In genomic region chr2:134132487-134132857, GRCh38 we compare ENCODE assay signal across 14 cellular contexts.
DNase-seq lines count a peak whose midpoint lies in the region; ATAC-seq, FAIRE-seq and TF ChIP-seq lines count a peak whose summit lies in the region.
"Had no signal": no experiment of that assay in that cellular context is flagged by ENCODE, and none has a peak within 500 bp of the region (broad histone marks: within the 10 kb centered on the region; RNA-seq: fewer than 3 reads in every experiment).

No MANE protein-coding gene starts in this region.

- H3F3A ChIP-seq in MM.1S (ENCODE audit: insufficient read depth, low read length), result peaks cover 13% of the 10 kb centered on the region

- SMC1A ChIA-PET in GM12878 (lab: Charles Lee; ENCODE audit: uncharacterized antibody, unreplicated experiment), result interaction anchor here (1.0 kb wide), 1 partner anchor 14 kb away, joined by 3 read pairs; no protein-coding TSS in a partner anchor

- H3K4me1 ChIP-seq in DND-41 (ENCODE audit: insufficient read depth, low read length), result no peaks in the 10 kb centered on the region
- peaks cover 60% of the 10 kb centered on the region for H3K4me1 ChIP-seq in MM.1S (ENCODE audit: low read length)
- H3K4me1 ChIP-seq in GM12878 (ENCODE audit: control insufficient read depth, insufficient read depth, low read length), result peaks cover 24% of the 10 kb centered on the region
- H3K4me1 ChIP-seq in liver (ENCODE audit: control insufficient read depth in 4 of 4, insufficient read depth in 4 of 4, low read length in 3 of 4), result peaks cover 0 to 20% (median 6%) of the 10 kb centered on the region in 4 donors
- H3K4me1 ChIP-seq in Karpas-422 (ENCODE audit: low read length), result peaks cover 3% of the 10 kb centered on the region; the same call in 1 of the 2 replicates

- H3K9me2 ChIP-seq in MM.1S (replicated peaks; ENCODE audit: insufficient read depth, low read length) (no peaks in the 10 kb centered on the region), Karpas-422 (replicated peaks; ENCODE audit: insufficient read depth, low read length) (no peaks in the 10 kb centered on the region)

- TF ChIP-seq EP300 in GM12878 (IDR thresholded peaks at IDR 0.05; ENCODE audit: borderline replicate concordance in 1 of 2, control insufficient read depth in 1 of 2, low read depth in 2 of 2, low read length in 2 of 2), result no peak

- DNase-seq in DND-41 (no peak), MM.1S (no peak), GM12878 (ENCODE audit: low read depth, low spot score) (no peak), Karpas-422 (no peak)
- DNase-seq: COR-L47, GOT3, NCI-H1436, NCI-H226, NCI-H526 had no signal

- FAIRE-seq in GM12878 (lab: Jason Lieb, UNC), result no peak

- peaks cover 92% of the 10 kb centered on the region for H3K79me2 ChIP-seq in DND-41 (ENCODE audit: insufficient read depth, low read length)
- peaks cover 99% of the 10 kb centered on the region for H3K79me2 ChIP-seq in MM.1S (ENCODE audit: low read length)
- H3K79me2 ChIP-seq in GM12878 (ENCODE audit: control insufficient read depth, insufficient read depth, low read length), result peaks cover 86% of the 10 kb centered on the region
- H3K79me2 ChIP-seq in Karpas-422 (ENCODE audit: low read length), result no peaks in the 10 kb centered on the region

- H3K9me3 ChIP-seq in DND-41 (ENCODE audit: insufficient read depth, low read length, severe bottlenecking) (no peaks in the 10 kb centered on the region), MM.1S (replicated peaks; ENCODE audit: insufficient read depth, low read length) (no peaks in the 10 kb centered on the region), GM12878 (replicated peaks; ENCODE audit: control insufficient read depth, insufficient read depth, low read length) (no peaks in the 10 kb centered on the region; the same call in 2 of the 3 replicates), liver (ENCODE audit: control insufficient read depth in 4 of 4, low read length in 3 of 4) (no peaks in the 10 kb centered on the region), Karpas-422 (ENCODE audit: low read length) (no peaks in the 10 kb centered on the region)

- TF ChIP-seq RAD21 in GM12878 (IDR thresholded peaks at IDR 0.05; ENCODE audit: insufficient read depth, low read depth, low read length), result no peak
- TF ChIP-seq RAD21 in liver (IDR thresholded peaks at IDR 0.05), result no peak

- intact Hi-C loops in GM12878 (cut with micrococcal nuclease; ENCODE audit: unreplicated experiment), result no loop called here

- H3K36me3 ChIP-seq in DND-41 (ENCODE audit: insufficient read depth, low read length) (peaks cover 9% of the 10 kb centered on the region; the same call in 1 of the 2 replicates), MM.1S (replicated peaks; ENCODE audit: insufficient read depth, low read length) (no peaks in the 10 kb centered on the region), GM12878 (ENCODE audit: control insufficient read depth in 2 of 2, insufficient read depth in 2 of 2, low read length in 1 of 2) (peaks cover 2 to 14% of the 10 kb centered on the region in 2 experiments; a peak in 3 of 4 replicates), liver (ENCODE audit: control insufficient read depth in 4 of 4, insufficient read depth in 3 of 4, low read depth in 1 of 4, low read length in 3 of 4) (no peaks in the 10 kb centered on the region), Karpas-422 (ENCODE audit: insufficient read depth, low read length) (no peaks in the 10 kb centered on the region)

- TF ChIP-seq POLR2A in GM12878 (IDR thresholded peaks at IDR 0.05; ENCODE audit: low read depth, low read length), result no peak

- in situ Hi-C loops in GM12878 (cut with MboI), result no loop called here

- 96% methylated on average over 3 of the region's 3 CpGs for WGBS in GM12878 (ENCODE audit: insufficient coverage, insufficient replicate concordance, low lambda C conversion rate, missing lambda C conversion rate)
- WGBS in liver, result 39% methylated on average over 3 of the region's 3 CpGs

- H3K4me2 ChIP-seq in DND-41 (ENCODE audit: insufficient read depth, low read length), result no peak overlapping the region
- 0 out of 2 replicates have a peak overlapping the region, but pooled peaks have one; percentile 8 for H3K4me2 ChIP-seq in MM.1S (ENCODE audit: low read depth, low read length)
- H3K4me2 ChIP-seq in GM12878 (ENCODE audit: control insufficient read depth, insufficient read depth), result no peak overlapping the region
- no peak overlapping the region for H3K4me2 ChIP-seq in Karpas-422 (ENCODE audit: low read depth, low read length, poor library complexity, severe bottlenecking)

- RAD21 ChIA-PET in GM12878 (lab: Charles Lee; ENCODE audit: unreplicated experiment), result no interaction called here

- CTCF ChIA-PET in GM12878 (lab: Yijun Ruan, JAX), result no interaction called here

- H3K9ac ChIP-seq in DND-41 (ENCODE audit: low read depth, low read length) (no peak overlapping the region), MM.1S (ENCODE audit: low read length) (no peak overlapping the region), GM12878 (ENCODE audit: control insufficient read depth, insufficient read depth, low read length) (no peak overlapping the region), liver (ENCODE audit: low read depth in 1 of 2, low read length in 2 of 2) (no peak overlapping the region), Karpas-422 (ENCODE audit: low read length) (no peak overlapping the region)

- 0 out of 2 replicates have a peak overlapping the region, but pooled peaks have one; percentile 13 for H3K27ac ChIP-seq in DND-41 (ENCODE audit: low read length)
- H3K27ac ChIP-seq in MM.1S (ENCODE audit: low read length), result peak overlapping the region; percentile 28; the same call in 1 of the 2 replicates
- H3K27ac ChIP-seq in GM12878 (ENCODE audit: control insufficient read depth, insufficient read depth), result no peak overlapping the region
- no peak overlapping the region for H3K27ac ChIP-seq in liver (ENCODE audit: low read depth in 1 of 2, low read length in 2 of 2)
- no peak overlapping the region for H3K27ac ChIP-seq in Karpas-422 (ENCODE audit: low read length)
- H3K27ac ChIP-seq: C4-2B had no signal

- H3K4me3 ChIP-seq in DND-41 (ENCODE audit: low read depth in 1 of 2, low read length in 2 of 2) (no peak overlapping the region), MM.1S (ENCODE audit: low read length) (no peak overlapping the region), GM12878 (no peak overlapping the region), liver (ENCODE audit: low read depth in 1 of 3, low read length in 3 of 3) (no peak overlapping the region), Karpas-422 (ENCODE audit: low read length) (no peak overlapping the region)

- TF ChIP-seq CTCF in DND-41 (IDR thresholded peaks at IDR 0.05; ENCODE audit: borderline replicate concordance, extremely low read depth, low read length, poor library complexity, severe bottlenecking), result no peak
- no peak for TF ChIP-seq CTCF in MM.1S (IDR thresholded peaks at IDR 0.05; ENCODE audit: low read length)
- no peak for TF ChIP-seq CTCF in GM12878 (IDR thresholded peaks at IDR 0.05 in 2 of 3, conservative IDR thresholded peaks at IDR 0.05 in 1 of 3; ENCODE audit: control insufficient read depth in 2 of 3, extremely low read depth in 1 of 3, insufficient read depth in 1 of 3, low read depth in 3 of 3, low read length in 3 of 3)
- no peak for TF ChIP-seq CTCF in liver (IDR thresholded peaks at IDR 0.05; ENCODE audit: low read depth, low read length, missing input control)

- no peaks in the 10 kb centered on the region for H3K27me3 ChIP-seq in DND-41 (ENCODE audit: insufficient read depth, low read length, poor library complexity)
- H3K27me3 ChIP-seq in MM.1S (replicated peaks; ENCODE audit: insufficient read depth, low read length), result no peaks in the 10 kb centered on the region
- no peaks in the 10 kb centered on the region for H3K27me3 ChIP-seq in GM12878 (replicated peaks in 1 of 2; ENCODE audit: control insufficient read depth in 2 of 2, insufficient read depth in 2 of 2, low read length in 1 of 2)
- no peaks in the 10 kb centered on the region for H3K27me3 ChIP-seq in liver (ENCODE audit: control insufficient read depth in 4 of 4, insufficient read depth in 4 of 4, low read length in 3 of 4)
- H3K27me3 ChIP-seq in Karpas-422 (ENCODE audit: low read length), result no peaks in the 10 kb centered on the region

- no TSS peak for BruUV-seq in GM12878 (replicated peaks; lab: Mats Ljungman, UMichigan)

- H4K20me1 ChIP-seq in DND-41 (ENCODE audit: insufficient read depth, low read length) (peaks cover 56% of the 10 kb centered on the region), MM.1S (ENCODE audit: insufficient read depth, low read length) (no peaks in the 10 kb centered on the region), GM12878 (ENCODE audit: control insufficient read depth, insufficient read depth) (peaks cover 6% of the 10 kb centered on the region), Karpas-422 (ENCODE audit: insufficient read depth, low read depth, low read length) (peaks cover 48% of the 10 kb centered on the region)

- POLR2A ChIA-PET in GM12878 (lab: Charles Lee), result no interaction called here

- ATAC-seq in DND-41 (ENCODE audit: insufficient read depth, low read depth) (no peak), GM12878 (no peak), GM21786 (IDR thresholded peaks at IDR 0.05; ENCODE audit: unreplicated experiment) (no peak), HG03442 (IDR thresholded peaks at IDR 0.05; ENCODE audit: unreplicated experiment) (no peak), GM21360 (IDR thresholded peaks at IDR 0.05; ENCODE audit: unreplicated experiment) (no peak)

- H2AFZ ChIP-seq in DND-41 (ENCODE audit: low read depth, low read length) (no peak overlapping the region), MM.1S (ENCODE audit: low read length) (no peak overlapping the region), GM12878 (ENCODE audit: control insufficient read depth, low read depth, low read length) (no peak overlapping the region), Karpas-422 (ENCODE audit: low read length) (no peak overlapping the region)

TF ChIP-seq in GM12878, 131 proteins besides CTCF, POLR2A, EP300 and RAD21 (continues in another document):
- no peak for TF ChIP-seq LARP7 (IDR thresholded peaks at IDR 0.05)

TF ChIP-seq in liver, 16 proteins besides CTCF, POLR2A, EP300 and RAD21 (continues in another document):
- TF ChIP-seq ZBTB33 (IDR thresholded peaks at IDR 0.05) (peak; percentile 55), FOXA1 (IDR thresholded peaks at IDR 0.05) (no peak), HNF4A (conservative IDR thresholded peaks at IDR 0.05) (peak; percentile 71 to 73)

Comparison
In these comparisons a context has a peak if more than half of its experiments do, and no peak if none do; other contexts are left out.
1. H3K27ac ChIP-seq: peak in DND-41 (single experiment) and MM.1S (single experiment); none in GM12878 (single experiment), liver (0 of 2) and Karpas-422 (single experiment).